ENCODE assay signal across 20 cellular contexts in the genomic region with DNA sequence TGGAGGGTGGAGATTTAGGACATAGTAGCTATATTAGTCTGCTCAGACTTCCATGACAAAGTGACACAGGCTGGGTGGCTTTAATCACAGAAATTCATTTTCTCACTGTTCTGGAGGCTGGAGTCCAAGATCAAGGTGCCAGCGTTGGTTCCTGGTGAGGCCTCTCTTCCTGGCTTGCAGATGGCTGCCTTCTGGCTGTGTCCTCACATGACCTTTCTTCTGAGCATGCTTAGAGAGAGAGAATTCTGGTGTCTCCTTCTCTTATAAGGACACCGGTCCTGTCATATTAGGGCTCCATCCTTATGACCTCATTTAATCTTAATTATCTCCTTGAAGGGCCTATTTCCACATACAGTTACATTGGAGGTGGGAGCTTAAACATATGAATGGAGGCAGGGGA. TPM values are rescaled to one million over a fixed set of nuclear protein-coding genes. Genes with fewer than 3 reads are reported as not detected.
DNase-seq lines count a peak whose midpoint lies in the region; ATAC-seq and TF ChIP-seq lines count a peak whose summit lies in the region.
"Had no signal": no experiment of that assay in that cellular context is flagged by ENCODE, and none has a peak within 500 bp of the region (broad histone marks: within the 10 kb centered on the region; RNA-seq: fewer than 3 reads in every experiment).

No MANE protein-coding gene starts in this region.

- BruUV-seq in mammary epithelial cell (replicated peaks; lab: Mats Ljungman, UMichigan) (no TSS peak), PC-9 (replicated peaks; lab: Mats Ljungman, UMichigan) (no TSS peak)

- no peak overlapping the region for H3K27ac Mint-ChIP-seq in GM23338
- H3K27ac Mint-ChIP-seq: CD4-positive, alpha-beta T cell had no signal

- no peaks in the 10 kb centered on the region for H3K36me3 Mint-ChIP-seq in GM23338 (ENCODE audit: low read depth)

- TF ChIP-seq POLR2A in breast epithelium (IDR thresholded peaks at IDR 0.05) = no peak

- no peak overlapping the region for H3K27ac ChIP-seq in mammary epithelial cell (ENCODE audit: insufficient read depth, low read depth, low read length)
- H3K27ac ChIP-seq in breast epithelium = peak overlapping the region in 1 of 2 donors; percentile 22
- H3K27ac ChIP-seq in PC-9 = peak overlapping the region; percentile 35; the same call in 1 of the 2 replicates
- H3K27ac ChIP-seq in GM23338 (ENCODE audit: low read depth) = no peak overlapping the region
- H3K27ac ChIP-seq in foreskin keratinocyte = no peak overlapping the region
- H3K27ac ChIP-seq: Peyer's patch, SJSA1 had no signal

- H4K20me1 ChIP-seq in mammary epithelial cell (ENCODE audit: insufficient read depth, low read length) (no peaks in the 10 kb centered on the region), PC-9 (ENCODE audit: insufficient read depth) (no peaks in the 10 kb centered on the region), GM23338 (replicated peaks; ENCODE audit: insufficient read depth) (no peaks in the 10 kb centered on the region)

- peaks cover 20% of the 10 kb centered on the region; the same call in 2 of the 3 replicates for H3K4me1 Mint-ChIP-seq in GM23338

- H3K4me1 ChIP-seq in mammary epithelial cell (ENCODE audit: insufficient read depth, low read length) (peaks cover 5% of the 10 kb centered on the region), breast epithelium (no peaks in the 10 kb centered on the region), PC-9 (replicated peaks; ENCODE audit: insufficient read depth) (peaks cover 14% of the 10 kb centered on the region), GM23338 (ENCODE audit: insufficient read depth) (peaks cover 13% of the 10 kb centered on the region), foreskin keratinocyte (peaks cover 5% of the 10 kb centered on the region)
- H3K4me1 ChIP-seq: Peyer's patch had no signal

- CTCF ChIA-PET in mammary epithelial cell (lab: Charles Lee; ENCODE audit: low non-redundant PET) (no interaction called here), PC-9 (lab: Charles Lee) (no interaction called here)

- H3K4me3 Mint-ChIP-seq in GM23338 = no peak overlapping the region
- H3K4me3 Mint-ChIP-seq: CD4-positive, alpha-beta T cell had no signal

- POLR2A ChIA-PET in PC-9 (lab: Charles Lee; ENCODE audit: unreplicated experiment) = no interaction called here

- peaks cover 9% of the 10 kb centered on the region; the same call in 1 of the 2 replicates for H3F3A ChIP-seq in PC-9 (ENCODE audit: insufficient read depth, low read depth)
- peaks cover 9% of the 10 kb centered on the region; the same call in 1 of the 2 replicates for H3F3A ChIP-seq in GM23338 (replicated peaks; ENCODE audit: low read depth)

- in situ Hi-C loops in mammary epithelial cell (cut with MboI; ENCODE audit: low sequenced_read_pairs in 2 of 2) = no loop called here

- H3K27me3 Mint-ChIP-seq in GM23338 (ENCODE audit: insufficient read depth, low read depth, poor library complexity) = peaks cover 6% of the 10 kb centered on the region

- H3K27me3 ChIP-seq in mammary epithelial cell (ENCODE audit: insufficient read depth, low read length) = no peaks in the 10 kb centered on the region
- H3K27me3 ChIP-seq in breast epithelium = no peaks in the 10 kb centered on the region
- no peaks in the 10 kb centered on the region for H3K27me3 ChIP-seq in PC-9 (ENCODE audit: insufficient read depth, low read depth)
- 0 out of 2 replicates have a peak, but pooled peaks cover 6% of the 10 kb centered on the region for H3K27me3 ChIP-seq in GM23338 (ENCODE audit: insufficient read depth)
- H3K27me3 ChIP-seq in foreskin keratinocyte = peaks cover 2% of the 10 kb centered on the region
- H3K27me3 ChIP-seq: Peyer's patch, SJSA1 had no signal

- dilution Hi-C loops in mammary epithelial cell (cut with HindIII; ENCODE audit: low sequenced_read_pairs) = no loop called here

- 25% methylated on average over 2 of the region's 2 CpGs for WGBS in mammary epithelial cell (ENCODE audit: low coverage, missing lambda C conversion rate)

- H3K79me2 ChIP-seq in mammary epithelial cell (ENCODE audit: insufficient read depth, low read length) = no peaks in the 10 kb centered on the region
- no peaks in the 10 kb centered on the region for H3K79me2 ChIP-seq in PC-9 (ENCODE audit: low read depth)
- H3K79me2 ChIP-seq in GM23338 (replicated peaks; ENCODE audit: insufficient read depth) = no peaks in the 10 kb centered on the region

- H3K9ac ChIP-seq in mammary epithelial cell (ENCODE audit: insufficient read depth, low read length) = no peak overlapping the region

- TF ChIP-seq CTCF in mammary epithelial cell (conservative IDR thresholded peaks at IDR 0.05 in 1 of 2, IDR thresholded peaks at IDR 0.05 in 1 of 2; ENCODE audit: extremely low read depth in 1 of 2, insufficient read depth in 1 of 2, low read depth in 1 of 2, low read length in 2 of 2) (no peak), breast epithelium (IDR thresholded peaks at IDR 0.05) (no peak), PC-9 (conservative IDR thresholded peaks at IDR 0.05) (no peak), GM23338 (conservative IDR thresholded peaks at IDR 0.05; ENCODE audit: low read depth in 2 of 2) (no peak), foreskin keratinocyte (conservative IDR thresholded peaks at IDR 0.05) (no peak)

- H3K9me2 ChIP-seq in PC-9 (ENCODE audit: insufficient read depth) (no peaks in the 10 kb centered on the region), GM23338 (ENCODE audit: insufficient read depth) (no peaks in the 10 kb centered on the region)

- H3K9me3 Mint-ChIP-seq in GM23338 = no peaks in the 10 kb centered on the region
- H3K9me3 Mint-ChIP-seq: CD4-positive, alpha-beta T cell had no signal

- DNase-seq in mammary epithelial cell = no peak
- DNase-seq in breast epithelium (ENCODE audit: low spot score in 2 of 2) = no peak
- no peak for DNase-seq in PC-9
- DNase-seq in islet precursor cell = peak; percentile 28
- DNase-seq in GM23338 (ENCODE audit: low spot score) = no peak
- DNase-seq in foreskin keratinocyte = no peak
- DNase-seq: CD4-positive, alpha-beta T cell; COR-L47; DND-41; GOT3; NCI-H1092; NCI-H1436; NCI-H187 treated with DMSO at 0.1 percent for 48 hours; NCI-H2107; NCI-H510A; NK-92 treated with Interleukin-12 subunit alpha and Interleukin-12 subunit beta, amount 100 ng/mL, for 24 hours; Peyer's patch had no signal

- H3K36me3 ChIP-seq in mammary epithelial cell (ENCODE audit: insufficient read depth, low read length) (no peaks in the 10 kb centered on the region), breast epithelium (no peaks in the 10 kb centered on the region), PC-9 (ENCODE audit: low read depth) (no peaks in the 10 kb centered on the region), GM23338 (ENCODE audit: insufficient read depth) (no peaks in the 10 kb centered on the region)
- H3K36me3 ChIP-seq: Peyer's patch, SJSA1 had no signal

- H3K4me3 ChIP-seq in mammary epithelial cell (replicated peaks in 1 of 3; ENCODE audit: insufficient read depth in 1 of 3, low read depth in 2 of 3, low read length in 3 of 3) = no peak overlapping the region
- H3K4me3 ChIP-seq in breast epithelium = no peak overlapping the region
- no peak overlapping the region for H3K4me3 ChIP-seq in PC-9
- H3K4me3 ChIP-seq in GM23338 = no peak overlapping the region
- H3K4me3 ChIP-seq: Peyer's patch, SJSA1 had no signal

- H3K9me3 ChIP-seq in mammary epithelial cell (replicated peaks; ENCODE audit: insufficient read depth, low read length) (no peaks in the 10 kb centered on the region), breast epithelium (no peaks in the 10 kb centered on the region), PC-9 (ENCODE audit: insufficient read depth, low read depth) (no peaks in the 10 kb centered on the region)
- H3K9me3 ChIP-seq: Peyer's patch, SJSA1 had no signal

- H2AFZ ChIP-seq in mammary epithelial cell (ENCODE audit: low read depth, low read length) = peak overlapping the region; percentile 1
- no peak overlapping the region for H2AFZ ChIP-seq in PC-9
- no peak overlapping the region for H2AFZ ChIP-seq in GM23338

- ATAC-seq in GM23338 = no peak
- ATAC-seq in HG02970 (IDR thresholded peaks at IDR 0.05; ENCODE audit: low FRiP score, unreplicated experiment) = no peak
- no peak for ATAC-seq in foreskin keratinocyte

- intact Hi-C loops in mammary epithelial cell (cut with micrococcal nuclease) = no loop called here
- intact Hi-C loops in breast epithelium (cut with DNase I; ENCODE audit: low total_unique reads) = no loop called here
- intact Hi-C loops in PC-9 (cut with micrococcal nuclease; ENCODE audit: unreplicated experiment) = no loop called here

- no peak overlapping the region for H3K4me2 ChIP-seq in mammary epithelial cell (ENCODE audit: insufficient read depth, low read depth, low read length)
- H3K4me2 ChIP-seq in PC-9 = peak overlapping the region; percentile 39
- H3K4me2 ChIP-seq in GM23338 = no peak overlapping the region

TF ChIP-seq in GM23338, 12 proteins besides CTCF, POLR2A, EP300 and RAD21 (continues in another document):
- TF ChIP-seq NANOG (IDR thresholded peaks at IDR 0.05; ENCODE audit: borderline replicate concordance) (no peak), EZH2 (IDR thresholded peaks at IDR 0.05; ENCODE audit: low read depth, unreplicated experiment) (no peak), ETS1 (IDR thresholded peaks at IDR 0.05) (no peak), STAT1 (IDR thresholded peaks at IDR 0.05; ENCODE audit: unreplicated experiment) (no peak)

RNA-seq across cellular contexts. Expression of gene SHC4, which starts 14.9 kb away (rescaled TPM):
- total RNA-seq in mammary epithelial cell (10 to 100 TPM in 1 of 2 donors, 1 to 10 TPM in 1; 5.5 to 23.8 TPM), breast epithelium (1 to 10 TPM in 2 of 3 donors, under 1 TPM in 1; 0.16 to 4.0 (median 1.3) TPM), PC-9 (2021) (0.18 and 0.44 TPM in 2 replicates), foreskin keratinocyte (0.65 and 0.78 TPM in 2 replicates)
- polyA plus RNA-seq in mammary epithelial cell (3.0 TPM), GM23338 (2016; fragmentation: Nextera tagmentation; extraction: Ambion mirVana) (0.32 and 0.38 TPM in 2 replicates), foreskin keratinocyte (0.11 and 0.17 TPM in 2 replicates)
- 1.9 TPM for polyA minus RNA-seq in mammary epithelial cell
- total RNA-seq in GM23338 (2014; rRNA removed; shearing (Covaris generic)) = 0.21 and 0.31 TPM in 2 replicates
- total RNA-seq: CD4-positive, alpha-beta T cell; G401 had no signal
